In the genomic region with DNA sequence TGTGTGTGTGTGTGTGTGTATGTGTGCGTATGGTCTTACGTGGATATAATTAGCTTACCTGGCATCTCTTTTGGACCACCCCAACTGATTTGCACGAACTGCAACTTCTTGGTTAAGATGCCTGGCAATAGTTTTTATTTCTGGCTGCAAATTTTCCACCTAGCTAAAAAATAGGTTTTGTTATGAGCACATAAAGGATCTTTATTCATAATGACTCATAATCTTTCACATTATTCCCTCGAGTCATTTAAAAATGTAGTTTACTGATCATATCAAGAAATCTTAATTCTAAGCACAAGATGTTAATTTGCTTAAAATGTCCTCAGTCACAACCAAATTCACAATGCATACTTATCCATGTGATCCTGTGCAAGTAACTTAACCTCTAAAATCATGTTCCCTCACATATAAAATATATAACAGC, we compare ENCODE assay signal across 8 cellular contexts. TPM values are rescaled to one million over a fixed set of nuclear protein-coding genes. Genes with fewer than 3 reads are reported as not detected.
DNase-seq lines count a peak whose midpoint lies in the region; ATAC-seq and TF ChIP-seq lines count a peak whose summit lies in the region.

No MANE protein-coding gene starts in this region.

- H3K4me3 ChIP-seq in AG10803 (ENCODE audit: low read length) (peak overlapping the region; percentile 80), body of pancreas (no peak overlapping the region), mesodermal cell (ENCODE audit: extremely low read depth, insufficient read depth, low read length, poor library complexity, severe bottlenecking) (peak overlapping the region; percentile 77), upper lobe of right lung (peak overlapping the region; percentile 81)

- H3K4me1 ChIP-seq in body of pancreas (peaks cover 22% of the 10 kb centered on the region), mesodermal cell (ENCODE audit: control insufficient read depth, insufficient read depth, low read length, poor library complexity, severe bottlenecking) (peaks cover 7% of the 10 kb centered on the region), upper lobe of right lung (peaks cover 12% of the 10 kb centered on the region)

- H3K27ac Mint-ChIP-seq in IgD-negative memory B cell = peak overlapping the region; percentile 92 to 99 (median 97)

- H3K27me3 ChIP-seq in body of pancreas = no peaks in the 10 kb centered on the region
- H3K27me3 ChIP-seq in upper lobe of right lung = no peaks in the 10 kb centered on the region

- no peaks in the 10 kb centered on the region for H3K9me3 ChIP-seq in body of pancreas
- H3K9me3 ChIP-seq in mesodermal cell (ENCODE audit: control insufficient read depth, low read length) = no peaks in the 10 kb centered on the region
- H3K9me3 ChIP-seq in upper lobe of right lung = no peaks in the 10 kb centered on the region

- H3K27ac ChIP-seq in body of pancreas (peak overlapping the region; percentile 91 to 97 (median 94)), mesodermal cell (ENCODE audit: low read depth, low read length, severe bottlenecking) (peak overlapping the region; percentile 96), upper lobe of right lung (peak overlapping the region; percentile 97)

- no peak for TF ChIP-seq POLR2A in body of pancreas (IDR thresholded peaks at IDR 0.05)

- DNase-seq in AG10803 (ENCODE audit: low read depth) = no peak
- DNase-seq in body of pancreas = no peak
- no peak for DNase-seq in upper lobe of right lung
- DNase-seq in GF-D8 (lab: John Stamatoyannopoulos, UW) = no peak

- no peaks in the 10 kb centered on the region for H3K36me3 Mint-ChIP-seq in IgD-negative memory B cell

- H3K4me1 Mint-ChIP-seq in IgD-negative memory B cell = peaks cover 27 to 38% (median 31%) of the 10 kb centered on the region in 3 donors

- TF ChIP-seq CTCF in AG10803 (conservative IDR thresholded peaks at IDR 0.05; ENCODE audit: low read length) (no peak), body of pancreas (IDR thresholded peaks at IDR 0.05) (no peak), upper lobe of right lung (IDR thresholded peaks at IDR 0.05) (no peak)

- ATAC-seq in body of pancreas (no peak), upper lobe of right lung (no peak), HG02642 (IDR thresholded peaks at IDR 0.05; ENCODE audit: poor library complexity, unreplicated experiment) (no peak), HG02610 (IDR thresholded peaks at IDR 0.05; ENCODE audit: unreplicated experiment) (no peak)

- intact Hi-C loops in body of pancreas (cut with DNase I) = no loop called here
- intact Hi-C loops in upper lobe of right lung (cut with DNase I) = no loop called here

- peaks cover 0 to 2% of the 10 kb centered on the region in 2 donors for H3K36me3 ChIP-seq in body of pancreas (replicated peaks in 1 of 2; ENCODE audit: insufficient read depth in 1 of 2, low read depth in 2 of 2)
- peaks cover 34% of the 10 kb centered on the region for H3K36me3 ChIP-seq in mesodermal cell (ENCODE audit: control insufficient read depth, insufficient read depth, low read length)
- peaks cover 15% of the 10 kb centered on the region for H3K36me3 ChIP-seq in upper lobe of right lung

- no peaks in the 10 kb centered on the region for H3K9me3 Mint-ChIP-seq in IgD-negative memory B cell

- peak overlapping the region; percentile 87 to 96 (median 95) for H3K4me3 Mint-ChIP-seq in IgD-negative memory B cell

- H3K27me3 Mint-ChIP-seq in IgD-negative memory B cell = no peaks in the 10 kb centered on the region

- WGBS in body of pancreas, 2 donors = 25 to 36% methylated on average over 4 of the region's 4 CpGs
- no CpG with 5 or more reads among the region's 4 CpGs for WGBS in mesodermal cell (ENCODE audit: insufficient coverage in 2 of 2), 2 experiments

RNA-seq across cellular contexts. Expression of a gene that starts 1.5 kb away (rescaled TPM):
- polyA plus RNA-seq in IgD-negative memory B cell = 7.1 TPM
- total RNA-seq in body of pancreas = 10 to 100 TPM; 12.5 to 22.1 TPM
- 16.4 TPM for polyA plus RNA-seq in mesodermal cell (2013, experiment 1 of 2)
- polyA plus RNA-seq in mesodermal cell (2013, experiment 2 of 2) = 15.0 TPM
- 13.2 TPM for total RNA-seq in upper lobe of right lung

Comparison
In these comparisons a context has a peak if more than half of its experiments do, and no peak if none do; other contexts are left out.
1. H3K4me3 ChIP-seq: peak in AG10803 (single experiment), mesodermal cell (single experiment) and upper lobe of right lung (single experiment); none in body of pancreas (0 of 2).
2. Peak in every context shown above with its lines, with median percentiles within 50 percentile points of each other: H3K27ac ChIP-seq.